25 cellular contexts compared by ENCODE assay signal in genomic region chr20:19095762-19096161, GRCh38.
DNase-seq lines count a peak whose midpoint lies in the region; ATAC-seq and TF ChIP-seq lines count a peak whose summit lies in the region.
"Had no signal": no experiment of that assay in that cellular context is flagged by ENCODE, and none has a peak within 500 bp of the region (broad histone marks: within the 10 kb centered on the region; RNA-seq: fewer than 3 reads in every experiment).

No MANE protein-coding gene starts in this region.

- peaks cover 19% of the 10 kb centered on the region for H3K4me1 Mint-ChIP-seq in GM23338
- H3K4me1 Mint-ChIP-seq: activated CD4-positive, alpha-beta T cell treated with anti-CD3 and anti-CD28 coated beads for 36 hours; activated naive CD8-positive, alpha-beta T cell treated with anti-CD3 and anti-CD28 coated beads, Interleukin-2, amount 10 ng/mL, durations not matched to agents 7 days and 5 days; mesothelial cell of epicardium had no signal

- TF ChIP-seq CTCF in GM23338 (conservative IDR thresholded peaks at IDR 0.05; ENCODE audit: low read depth in 2 of 2) (peak in 1 of 2 experiments; percentile 25; a peak in 1 of 4 replicates), mucosa of descending colon (IDR thresholded peaks at IDR 0.05) (no peak), vagina (IDR thresholded peaks at IDR 0.05) (no peak)

- H3F3A ChIP-seq in GM23338 (replicated peaks; ENCODE audit: low read depth) = no peaks in the 10 kb centered on the region

- no peaks in the 10 kb centered on the region for H3K36me3 Mint-ChIP-seq in GM23338 (ENCODE audit: low read depth)
- H3K36me3 Mint-ChIP-seq: activated naive CD8-positive, alpha-beta T cell treated with anti-CD3 and anti-CD28 coated beads, Interleukin-2, amount 10 ng/mL, durations not matched to agents 7 days and 5 days; CD14-positive monocyte; mesothelial cell of epicardium; naive thymus-derived CD8-positive, alpha-beta T cell had no signal

- H3K4me1 ChIP-seq in GM23338 (ENCODE audit: insufficient read depth) = peaks cover 13% of the 10 kb centered on the region
- H3K4me1 ChIP-seq in mucosa of descending colon (ENCODE audit: low read depth) = peaks cover 21% of the 10 kb centered on the region
- no peaks in the 10 kb centered on the region for H3K4me1 ChIP-seq in vagina
- H3K4me1 ChIP-seq: esophagus squamous epithelium had no signal

- no peaks in the 10 kb centered on the region for H3K36me3 ChIP-seq in GM23338 (ENCODE audit: insufficient read depth)
- H3K36me3 ChIP-seq in mucosa of descending colon (ENCODE audit: low read depth) = no peaks in the 10 kb centered on the region
- H3K36me3 ChIP-seq in vagina = no peaks in the 10 kb centered on the region
- H3K36me3 ChIP-seq: esophagus squamous epithelium, thoracic aorta had no signal

- no peaks in the 10 kb centered on the region; the same call in 2 of the 3 replicates for H3K9me3 Mint-ChIP-seq in GM23338
- H3K9me3 Mint-ChIP-seq: activated naive CD8-positive, alpha-beta T cell treated with anti-CD3 and anti-CD28 coated beads, Interleukin-2, amount 10 ng/mL, durations not matched to agents 7 days and 5 days; mesothelial cell of epicardium; stimulated activated naive CD8-positive, alpha-beta T cell treated with anti-CD3 and anti-CD28 coated beads, Interleukin-15, Interleukin-2, amounts not matched to agents 100 ng/mL and 50 ng/mL, for 24 hours had no signal

- H2AFZ ChIP-seq in GM23338 = peak overlapping the region; percentile 90
- H2AFZ ChIP-seq: hepatocyte had no signal

- TF ChIP-seq POLR2A in vagina (IDR thresholded peaks at IDR 0.05) = no peak

- H3K27ac Mint-ChIP-seq in GM23338 = peak overlapping the region; percentile 94
- H3K27ac Mint-ChIP-seq: activated CD4-positive, alpha-beta T cell treated with anti-CD3 and anti-CD28 coated beads for 36 hours; activated naive CD8-positive, alpha-beta T cell treated with anti-CD3 and anti-CD28 coated beads, Interleukin-2, amount 10 ng/mL, durations not matched to agents 7 days and 5 days; CD14-positive monocyte; mesothelial cell of epicardium; naive thymus-derived CD8-positive, alpha-beta T cell; stimulated activated naive CD8-positive, alpha-beta T cell treated with anti-CD3 and anti-CD28 coated beads, Interleukin-15, Interleukin-2, amounts not matched to agents 100 ng/mL and 50 ng/mL, for 24 hours had no signal

- in situ Hi-C loops in SK-MEL-5 (cut with HindIII; ENCODE audit: low pct_unique_long_range_greater_than_20kb, low sequenced_read_pairs) = no loop called here

- no peak overlapping the region for H3K4me3 Mint-ChIP-seq in GM23338
- H3K4me3 Mint-ChIP-seq: activated CD4-positive, alpha-beta T cell treated with anti-CD3 and anti-CD28 coated beads for 36 hours; activated naive CD8-positive, alpha-beta T cell treated with anti-CD3 and anti-CD28 coated beads, Interleukin-2, amount 10 ng/mL, durations not matched to agents 7 days and 5 days; CD14-positive monocyte; mesothelial cell of epicardium; naive thymus-derived CD8-positive, alpha-beta T cell; stimulated activated naive CD8-positive, alpha-beta T cell treated with anti-CD3 and anti-CD28 coated beads, Interleukin-15, Interleukin-2, amounts not matched to agents 100 ng/mL and 50 ng/mL, for 24 hours had no signal

- H3K27ac ChIP-seq in GM23338 (ENCODE audit: low read depth) (no peak overlapping the region), vagina (no peak overlapping the region)
- H3K27ac ChIP-seq: esophagus squamous epithelium, hepatocyte, KMS-11, skin epidermis, thoracic aorta had no signal

- intact Hi-C loops in mucosa of descending colon (cut with DNase I, micrococcal nuclease) = no loop called here
- intact Hi-C loops in vagina (cut with DNase I) = no loop called here

- H3K4me2 ChIP-seq in GM23338 = peak overlapping the region; percentile 70
- H3K4me2 ChIP-seq: hepatocyte, KMS-11 had no signal

- peaks cover 12% of the 10 kb centered on the region for H3K9me2 ChIP-seq in GM23338 (ENCODE audit: insufficient read depth)

- no peaks in the 10 kb centered on the region for H3K9me3 ChIP-seq in mucosa of descending colon
- H3K9me3 ChIP-seq in vagina = no peaks in the 10 kb centered on the region
- H3K9me3 ChIP-seq: esophagus squamous epithelium, thoracic aorta had no signal

- H3K79me2 ChIP-seq in GM23338 (replicated peaks; ENCODE audit: insufficient read depth) = no peaks in the 10 kb centered on the region
- H3K79me2 ChIP-seq: hepatocyte had no signal

- H3K4me3 ChIP-seq in GM23338 (0 out of 2 replicates have a peak overlapping the region, but pooled peaks have one; percentile 13), mucosa of descending colon (no peak overlapping the region), vagina (no peak overlapping the region)
- H3K4me3 ChIP-seq: esophagus squamous epithelium, hepatocyte, skin epidermis, thoracic aorta had no signal

- no peaks in the 10 kb centered on the region for H4K20me1 ChIP-seq in GM23338 (replicated peaks; ENCODE audit: insufficient read depth)

- peak; percentile 75 for DNase-seq in GM23338 (ENCODE audit: low spot score)
- peak; percentile 26 for DNase-seq in NCI-H2029 (lab: John Stamatoyannopoulos, UW)
- DNase-seq in SK-MEL-5 (ENCODE audit: low read depth, low spot score) = peak; percentile 27
- DNase-seq in mucosa of descending colon = peak in 2 of 3 donors; percentile 32 to 35
- no peak for DNase-seq in dermis blood vessel endothelial cell
- DNase-seq in vagina (ENCODE audit: extremely low spot score in 2 of 2) = no peak
- DNase-seq in DMS114 treated with DMSO at 0.1 percent for 48 hours (lab: John Stamatoyannopoulos, UW; ENCODE audit: unreplicated experiment) = no peak
- no peak for DNase-seq in activated effector memory CD4-positive, alpha-beta T cell treated with anti-CD3 and anti-CD28 coated beads, Interleukin-2, amount 50 U/mL, for 16 hours
- DNase-seq: activated CD4-positive, alpha-beta T cell treated with anti-CD3 and anti-CD28 coated beads for 36 hours; activated CD8-positive, alpha-beta memory T cell treated with anti-CD3 and anti-CD28 coated beads for 24 hours; activated gamma-delta T cell; activated naive CD8-positive, alpha-beta T cell treated with anti-CD3 and anti-CD28 coated beads, Interleukin-2, amount 10 ng/mL, durations not matched to agents 7 days and 5 days; esophagus squamous epithelium; left ventricle myocardium superior; naive thymus-derived CD8-positive, alpha-beta T cell; NCI-H1436 had no signal

- ATAC-seq in GM23338 (peak; percentile 91), mucosa of descending colon (no peak)
- ATAC-seq: activated CD4-positive, alpha-beta T cell treated with anti-CD3 and anti-CD28 coated beads for 36 hours; HCT116; left ventricle myocardium superior; naive thymus-derived CD8-positive, alpha-beta T cell; Right ventricle myocardium inferior had no signal

- H3K27me3 ChIP-seq in GM23338 (ENCODE audit: insufficient read depth) = no peaks in the 10 kb centered on the region
- no peaks in the 10 kb centered on the region for H3K27me3 ChIP-seq in vagina
- H3K27me3 ChIP-seq: esophagus squamous epithelium, hepatocyte had no signal

- peaks cover 3% of the 10 kb centered on the region for H3K27me3 Mint-ChIP-seq in GM23338 (ENCODE audit: insufficient read depth, low read depth, poor library complexity)
- H3K27me3 Mint-ChIP-seq: activated CD4-positive, alpha-beta T cell treated with anti-CD3 and anti-CD28 coated beads for 36 hours; activated naive CD8-positive, alpha-beta T cell treated with anti-CD3 and anti-CD28 coated beads, Interleukin-2, amount 10 ng/mL, durations not matched to agents 7 days and 5 days; stimulated activated naive CD8-positive, alpha-beta T cell treated with anti-CD3 and anti-CD28 coated beads, Interleukin-15, Interleukin-2, amounts not matched to agents 100 ng/mL and 50 ng/mL, for 24 hours had no signal

Comparison
In these comparisons a context has a peak if more than half of its experiments do, and no peak if none do; other contexts are left out.
1. DNase-seq: peak in GM23338 (single experiment), NCI-H2029 (single experiment), SK-MEL-5 (single experiment) and mucosa of descending colon (2 of 3); none in dermis blood vessel endothelial cell (single experiment), vagina (0 of 2), DMS114 treated with DMSO at 0.1 percent for 48 hours (single experiment) and activated effector memory CD4-positive, alpha-beta T cell treated with anti-CD3 and anti-CD28 coated beads, Interleukin-2, amount 50 U/mL, for 16 hours (single experiment).